ENCODE assay signal across 21 cellular contexts in the genomic region with DNA sequence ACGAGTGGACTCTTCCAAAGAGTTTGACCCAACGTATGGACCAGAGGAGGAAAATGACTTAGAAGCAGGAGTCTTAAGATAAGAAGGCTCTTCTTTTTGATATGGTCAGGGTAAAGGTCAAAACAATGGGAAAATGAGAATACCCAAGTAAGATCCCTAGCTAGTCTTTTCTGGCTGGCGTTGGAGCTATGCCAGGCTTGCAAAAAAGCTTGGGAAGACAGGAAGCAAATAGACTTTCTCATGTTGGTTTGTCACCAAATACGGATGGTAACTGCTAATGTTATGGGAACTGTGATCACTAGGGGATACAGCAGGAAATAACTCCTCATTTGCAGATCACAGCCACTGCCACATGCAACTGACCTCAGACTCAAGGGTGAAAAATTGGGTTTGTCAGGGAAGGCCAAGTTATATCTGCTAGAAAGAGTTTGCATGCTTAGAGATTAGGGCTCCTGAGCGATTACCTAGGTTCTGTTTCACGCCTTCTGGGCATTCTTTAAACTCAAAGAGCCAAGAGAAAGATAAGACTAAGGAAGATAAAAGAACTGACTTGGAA.
"Had no signal": no experiment of that assay in that cellular context is flagged by ENCODE, and none has a peak within 500 bp of the region (broad histone marks: within the 10 kb centered on the region; RNA-seq: fewer than 3 reads in every experiment).

No MANE protein-coding gene starts in this region.

- H3K4me1 Mint-ChIP-seq: immature natural killer cell had no signal

- H3K9me3 ChIP-seq: colonic mucosa, esophagus squamous epithelium, transverse colon, vagina had no signal

- H3K9me3 Mint-ChIP-seq: activated CD8-positive, alpha-beta T cell treated with anti-CD3 and anti-CD28 coated beads for 36 hours; activated naive CD4-positive, alpha-beta T cell treated with anti-CD3 and anti-CD28 coated beads, Interleukin-2, amount 50 U/mL, for 72 hours; naive thymus-derived CD4-positive, alpha-beta T cell; WTC11 had no signal

- DNase-seq: activated CD4-positive, alpha-beta T cell treated with anti-CD3 and anti-CD28 coated beads for 48 hours; activated CD8-positive, alpha-beta T cell treated with anti-CD3 and anti-CD28 coated beads for 36 hours; activated effector memory CD4-positive, alpha-beta T cell treated with anti-CD3 and anti-CD28 coated beads, Interleukin-2, amount 50 U/mL, for 16 hours; activated T-cell treated with anti-CD3 and anti-CD28 coated beads, Interleukin-2, amount 50 U/mL, for 48 hours; central memory CD4-positive, alpha-beta T cell; colonic mucosa; esophagus squamous epithelium; foreskin fibroblast; immature natural killer cell; naive thymus-derived CD4-positive, alpha-beta T cell; nucleus accumbens; small intestine; stimulated activated CD4-positive, alpha-beta T cell treated with anti-CD3 and anti-CD28 coated beads, Interleukin-4, amount 100 ng/mL, for 4 hours; stimulated activated CD8-positive, alpha-beta memory T cell treated with anti-CD3 and anti-CD28 coated beads, Interleukin-4, amount 100 ng/mL, for 48 hours; stimulated activated naive CD4-positive, alpha-beta T cell treated with Interleukin-2 at 50 U/mL for 16 hours; T-helper 2 cell; transverse colon had no signal

- H3K27me3 Mint-ChIP-seq: activated CD8-positive, alpha-beta T cell treated with anti-CD3 and anti-CD28 coated beads for 36 hours had no signal

- H3K27ac ChIP-seq: colonic mucosa, esophagus squamous epithelium, transverse colon, vagina had no signal

- H3K27me3 ChIP-seq: colonic mucosa, transverse colon, vagina had no signal

- H3K36me3 ChIP-seq: colonic mucosa, esophagus squamous epithelium, transverse colon, vagina had no signal

- H3K4me3 Mint-ChIP-seq: activated CD8-positive, alpha-beta T cell treated with anti-CD3 and anti-CD28 coated beads for 36 hours; immature natural killer cell; naive thymus-derived CD4-positive, alpha-beta T cell; WTC11 had no signal

- H3K27ac Mint-ChIP-seq: activated CD8-positive, alpha-beta T cell treated with anti-CD3 and anti-CD28 coated beads for 36 hours; activated naive CD4-positive, alpha-beta T cell treated with anti-CD3 and anti-CD28 coated beads, Interleukin-2, amount 50 U/mL, for 72 hours; immature natural killer cell; naive thymus-derived CD4-positive, alpha-beta T cell; WTC11 had no signal

- H3K36me3 Mint-ChIP-seq: activated naive CD4-positive, alpha-beta T cell treated with anti-CD3 and anti-CD28 coated beads, Interleukin-2, amount 50 U/mL, for 72 hours; immature natural killer cell; naive thymus-derived CD4-positive, alpha-beta T cell; WTC11 had no signal

- ATAC-seq: activated CD8-positive, alpha-beta T cell treated with anti-CD3 and anti-CD28 coated beads for 36 hours; activated naive CD4-positive, alpha-beta T cell treated with anti-CD3 and anti-CD28 coated beads, Interleukin-2, amount 50 U/mL, for 72 hours; naive thymus-derived CD4-positive, alpha-beta T cell; WTC11 had no signal

- H3K4me3 ChIP-seq: colonic mucosa, esophagus squamous epithelium, lung, transverse colon, vagina had no signal

- H3K4me1 ChIP-seq: colonic mucosa, transverse colon had no signal
